Comparison of ENCODE assay signal across 12 cellular contexts in genomic region chr17:82053556-82054263, GRCh38. TPM values are rescaled to one million over a fixed set of nuclear protein-coding genes. Genes with fewer than 3 reads are reported as not detected.
DNase-seq lines count a peak whose midpoint lies in the region; ATAC-seq, FAIRE-seq and TF ChIP-seq lines count a peak whose summit lies in the region.
"Had no signal": no experiment of that assay in that cellular context is flagged by ENCODE, and none has a peak within 500 bp of the region (broad histone marks: within the 10 kb centered on the region; RNA-seq: fewer than 3 reads in every experiment).

No MANE protein-coding gene starts in this region.

- H3F3A ChIP-seq in SK-N-SH (replicated peaks; ENCODE audit: insufficient read depth): peaks cover 19% of the 10 kb centered on the region

- peaks cover 5% of the 10 kb centered on the region for H3K4me1 Mint-ChIP-seq in astrocyte (ENCODE audit: low read depth, unreplicated experiment)

- ATAC-seq in SK-N-SH treated with all-trans-retinoic acid at 6 μM for 48 hours: no peak
- ATAC-seq: Panc1 had no signal

- no peaks in the 10 kb centered on the region for H3K36me3 Mint-ChIP-seq in astrocyte (ENCODE audit: low read depth, unreplicated experiment)

- H3K9ac ChIP-seq in SK-N-SH (no peak overlapping the region), astrocyte (ENCODE audit: low read length) (no peak overlapping the region)

- no peak overlapping the region for H3K27ac Mint-ChIP-seq in astrocyte (ENCODE audit: unreplicated experiment)

- H3K9me3 ChIP-seq in SK-N-SH: no peaks in the 10 kb centered on the region
- no peaks in the 10 kb centered on the region for H3K9me3 ChIP-seq in astrocyte (ENCODE audit: insufficient read depth, low read depth, low read length)
- no peaks in the 10 kb centered on the region for H3K9me3 ChIP-seq in neuron (ENCODE audit: low read length)
- no peaks in the 10 kb centered on the region for H3K9me3 ChIP-seq in tibial nerve

- CTCF ChIA-PET in SK-N-SH (lab: Yijun Ruan, JAX): interaction anchor here (0.9 to 5.1 kb wide), 8 partner anchors 11 to 100 kb away, joined by 3 to 24 read pairs (median 3); no protein-coding TSS in a partner anchor

- peaks cover 35 to 70% of the 10 kb centered on the region in 2 experiments for H3K36me3 ChIP-seq in SK-N-SH (replicated peaks in 1 of 2; ENCODE audit: control insufficient read depth in 1 of 2, insufficient read depth in 2 of 2, low read length in 1 of 2)
- peaks cover 3% of the 10 kb centered on the region for H3K36me3 ChIP-seq in astrocyte (ENCODE audit: insufficient read depth, low read length)
- H3K36me3 ChIP-seq in neuron (ENCODE audit: insufficient read depth, low read length): peaks cover 60% of the 10 kb centered on the region
- peaks cover 0 to 76% (median 23%) of the 10 kb centered on the region in 3 donors for H3K36me3 ChIP-seq in tibial nerve

- H3K9me3 Mint-ChIP-seq in astrocyte (ENCODE audit: unreplicated experiment): no peaks in the 10 kb centered on the region

- H4K20me1 ChIP-seq in SK-N-SH (ENCODE audit: insufficient read depth): peaks cover 14% of the 10 kb centered on the region; the same call in 1 of the 2 replicates
- H4K20me1 ChIP-seq in astrocyte (ENCODE audit: insufficient read depth, low read length): peaks cover 39% of the 10 kb centered on the region

- H3K9me2 ChIP-seq in SK-N-SH: no peaks in the 10 kb centered on the region

- 97% methylated on average over 28 of the region's 28 CpGs for WGBS in SK-N-SH (ENCODE audit: low lambda C conversion rate)
- WGBS in tibial nerve, 2 donors: 90 to 91% methylated on average over 18 to 26 of the region's 28 CpGs

- TF ChIP-seq POLR2A in tibial nerve (IDR thresholded peaks at IDR 0.05): no peak

- no peak for DNase-seq in SK-N-SH
- no peak for DNase-seq in HFF-Myc (ENCODE audit: extremely low read depth, low read depth)
- no peak for DNase-seq in astrocyte (ENCODE audit: low read depth)
- no peak for DNase-seq in DMS153 treated with DMSO at 0.1 percent for 48 hours (lab: John Stamatoyannopoulos, UW; ENCODE audit: unreplicated experiment)
- DNase-seq in tibial nerve (ENCODE audit: low spot score in 2 of 2): no peak
- no peak for DNase-seq in HT-29 (ENCODE audit: low spot score)
- DNase-seq: NCI-H187; stimulated activated CD4-positive, alpha-beta T cell treated with anti-CD3 and anti-CD28 coated beads, Interleukin-12 subunit alpha, Interleukin-12 subunit beta, amount 100 ng/mL, for 4 hours had no signal

- H3K4me3 ChIP-seq in SK-N-SH (ENCODE audit: low read depth in 2 of 2, low read length in 1 of 2) (peak overlapping the region in 1 of 2 experiments; percentile 100; a peak in 3 of 4 replicates), HFF-Myc (replicated peaks; ENCODE audit: low read depth, low read length) (peak overlapping the region; percentile 87), astrocyte (ENCODE audit: insufficient read depth, low read depth, low read length) (no peak overlapping the region), neuron (ENCODE audit: low read length) (peak overlapping the region; percentile 93), tibial nerve (no peak overlapping the region)

- no peak for TF ChIP-seq EP300 in SK-N-SH (IDR thresholded peaks at IDR 0.05; ENCODE audit: borderline replicate concordance in 1 of 2, low read depth in 1 of 2, low read length in 1 of 2)
- no peak for TF ChIP-seq EP300 in tibial nerve (IDR thresholded peaks at IDR 0.05)

- H3K27me3 ChIP-seq in SK-N-SH (ENCODE audit: insufficient read depth) (no peaks in the 10 kb centered on the region), astrocyte (ENCODE audit: insufficient read depth, low read length) (no peaks in the 10 kb centered on the region), neuron (ENCODE audit: insufficient read depth, low read length) (no peaks in the 10 kb centered on the region), tibial nerve (no peaks in the 10 kb centered on the region)

- H2AFZ ChIP-seq in SK-N-SH (ENCODE audit: low read depth) (no peak overlapping the region), astrocyte (ENCODE audit: low read depth, low read length) (no peak overlapping the region), neuron (ENCODE audit: low read depth, low read length) (no peak overlapping the region)

- TF ChIP-seq CTCF in SK-N-SH (IDR thresholded peaks at IDR 0.05) (no peak), HFF-Myc (IDR thresholded peaks at IDR 0.05; ENCODE audit: low read depth, low read length, missing control alignments) (no peak), astrocyte (IDR thresholded peaks at IDR 0.05; ENCODE audit: insufficient read depth, low read depth, low read length) (no peak), tibial nerve (IDR thresholded peaks at IDR 0.05) (no peak)

- H3K4me3 Mint-ChIP-seq in astrocyte (ENCODE audit: unreplicated experiment): peak overlapping the region; percentile 89

- H3K4me2 ChIP-seq in SK-N-SH (peak overlapping the region; percentile 100; the same call in 1 of the 2 replicates), astrocyte (ENCODE audit: low read length) (peak overlapping the region; percentile 99)

- TF ChIP-seq RAD21 in SK-N-SH (IDR thresholded peaks at IDR 0.05; ENCODE audit: low read length): no peak

- H3K27ac ChIP-seq in SK-N-SH (ENCODE audit: low read depth in 2 of 2, low read length in 1 of 2) (no peak overlapping the region), astrocyte (ENCODE audit: low read depth, low read length) (no peak overlapping the region), tibial nerve (no peak overlapping the region)

- POLR2A ChIA-PET in SK-N-SH (lab: Yijun Ruan, JAX): interaction anchor here (0.8 to 1.6 kb wide), 2 partner anchors 10 to 23 kb away, joined by 3 to 4 read pairs; no protein-coding TSS in a partner anchor

- peaks cover 0 to 25% of the 10 kb centered on the region in 2 experiments; a peak in 2 of 4 replicates for H3K4me1 ChIP-seq in SK-N-SH (ENCODE audit: control insufficient read depth in 1 of 2, insufficient read depth in 2 of 2, low read depth in 1 of 2, low read length in 1 of 2)
- H3K4me1 ChIP-seq in astrocyte (ENCODE audit: insufficient read depth, low read length): peaks cover 17% of the 10 kb centered on the region
- H3K4me1 ChIP-seq in neuron (ENCODE audit: insufficient read depth, low read length): peaks cover 19% of the 10 kb centered on the region
- peaks cover 3 to 55% (median 19%) of the 10 kb centered on the region in 4 donors for H3K4me1 ChIP-seq in tibial nerve

- H3K79me2 ChIP-seq in SK-N-SH (ENCODE audit: insufficient read depth) (peaks cover 49% of the 10 kb centered on the region), astrocyte (ENCODE audit: insufficient read depth, low read length) (peaks cover 43% of the 10 kb centered on the region)

- no peaks in the 10 kb centered on the region for H3K27me3 Mint-ChIP-seq in astrocyte (ENCODE audit: low read depth, unreplicated experiment)

- FAIRE-seq in astrocyte (lab: Jason Lieb, UNC): no peak
- FAIRE-seq: endothelial cell of umbilical vein had no signal

TF ChIP-seq in SK-N-SH, 30 proteins besides CTCF, POLR2A, EP300 and RAD21 (continues in another document):
- TF ChIP-seq POLR2AphosphoS5 (IDR thresholded peaks at IDR 0.05; ENCODE audit: low read depth, low read length): no peak

TF ChIP-seq in SK-N-SH treated with all-trans-retinoic acid at 6 μM for 48 hours, 23 proteins besides CTCF, POLR2A, EP300 and RAD21:
- TF ChIP-seq ZNF8 (CRISPR knock-in tag; IDR thresholded peaks at IDR 0.05): no peak
- TF ChIP-seq ESRRG (CRISPR knock-in tag; IDR thresholded peaks at IDR 0.05): no peak
- TF ChIP-seq ZFP30 (CRISPR knock-in tag; IDR thresholded peaks at IDR 0.05): no peak

RNA-seq across cellular contexts. Expression of gene GPS1, which starts 2.0 kb away (rescaled TPM):
- polyA plus RNA-seq in SK-N-SH (2012; rRNA removed): 264 and 272 TPM in 2 replicates
- polyA plus RNA-seq in SK-N-SH (2012; cell fraction: cytosol; rRNA removed): 79.9 and 147 TPM in 2 replicates
- 584 and 643 TPM in 2 replicates for polyA plus RNA-seq in SK-N-SH (2012; cell fraction: nucleus; rRNA removed)
- total RNA-seq in astrocyte (91.4 and 102 TPM in 2 replicates), tibial nerve (100 to 1,000 TPM in 2 of 4 donors, 10 to 100 TPM in 2; 74.9 to 134 (median 92.9) TPM)
- total RNA-seq in HT-29 (2014; rRNA removed; shearing (Covaris generic)): 281 and 295 TPM in 2 replicates

RNA-seq across cellular contexts. Expression of gene RFNG, which starts 2.1 kb away (rescaled TPM):
- polyA plus RNA-seq in SK-N-SH (2012; rRNA removed): 54.4 and 68.6 TPM in 2 replicates
- 22.9 and 37.2 TPM in 2 replicates for polyA plus RNA-seq in SK-N-SH (2012; cell fraction: cytosol; rRNA removed)
- polyA plus RNA-seq in SK-N-SH (2012; cell fraction: nucleus; rRNA removed): 329 and 368 TPM in 2 replicates
- total RNA-seq in astrocyte: 40.2 and 41.9 TPM in 2 replicates
- total RNA-seq in tibial nerve: 10 to 100 TPM; 43.5 to 70.2 (median 64.4) TPM
- 49.5 and 52.6 TPM in 2 replicates for total RNA-seq in HT-29 (2014; rRNA removed; shearing (Covaris generic))

RNA-seq across cellular contexts. Expression of gene DUS1L, which starts 11.9 kb away (rescaled TPM):
- 144 and 163 TPM in 2 replicates for polyA plus RNA-seq in SK-N-SH (2012; rRNA removed)
- polyA plus RNA-seq in SK-N-SH (2012; cell fraction: cytosol; rRNA removed): 57.9 and 78.7 TPM in 2 replicates
- polyA plus RNA-seq in SK-N-SH (2012; cell fraction: nucleus; rRNA removed): 1,198 and 1,537 TPM in 2 replicates
- total RNA-seq in astrocyte (55.1 and 59.5 TPM in 2 replicates), tibial nerve (100 to 1,000 TPM in 2 of 4 donors, 10 to 100 TPM in 2; 85.2 to 179 (median 106) TPM)
- total RNA-seq in HT-29 (2014; rRNA removed; shearing (Covaris generic)): 320 and 339 TPM in 2 replicates

RNA-seq across cellular contexts. Expression of gene DCXR, which starts 16.2 kb away (rescaled TPM):
- polyA plus RNA-seq in SK-N-SH (2012; rRNA removed): 153 and 190 TPM in 2 replicates
- polyA plus RNA-seq in SK-N-SH (2012; cell fraction: cytosol; rRNA removed): 75.6 and 113 TPM in 2 replicates
- 168 and 433 TPM in 2 replicates for polyA plus RNA-seq in SK-N-SH (2012; cell fraction: nucleus; rRNA removed)
- 42.3 and 49.9 TPM in 2 replicates for total RNA-seq in astrocyte
- 100 to 1,000 TPM; 236 to 347 (median 269) TPM for total RNA-seq in tibial nerve
- 167 and 221 TPM in 2 replicates for total RNA-seq in HT-29 (2014; rRNA removed; shearing (Covaris generic))

RNA-seq across cellular contexts. Expression of gene RAC3, which starts 22.2 kb away (rescaled TPM):
- 69.9 and 83.6 TPM in 2 replicates for polyA plus RNA-seq in SK-N-SH (2012; rRNA removed)
- 34.1 and 51.7 TPM in 2 replicates for polyA plus RNA-seq in SK-N-SH (2012; cell fraction: cytosol; rRNA removed)
- polyA plus RNA-seq in SK-N-SH (2012; cell fraction: nucleus; rRNA removed): 103 and 145 TPM in 2 replicates
- total RNA-seq in astrocyte (40.5 and 41.3 TPM in 2 replicates), tibial nerve (10 to 100 TPM in 1 of 4 donors, 1 to 10 TPM in 3; 2.4 to 14.7 (median 5.4) TPM)
- 68.7 and 71.3 TPM in 2 replicates for total RNA-seq in HT-29 (2014; rRNA removed; shearing (Covaris generic))

Comparison
In these comparisons a context has a peak if more than half of its experiments do, and no peak if none do; other contexts are left out.
1. H3K4me3 ChIP-seq: peak in HFF-Myc (single experiment) and neuron (single experiment); none in astrocyte (single experiment) and tibial nerve (0 of 4).